In the genomic region with DNA sequence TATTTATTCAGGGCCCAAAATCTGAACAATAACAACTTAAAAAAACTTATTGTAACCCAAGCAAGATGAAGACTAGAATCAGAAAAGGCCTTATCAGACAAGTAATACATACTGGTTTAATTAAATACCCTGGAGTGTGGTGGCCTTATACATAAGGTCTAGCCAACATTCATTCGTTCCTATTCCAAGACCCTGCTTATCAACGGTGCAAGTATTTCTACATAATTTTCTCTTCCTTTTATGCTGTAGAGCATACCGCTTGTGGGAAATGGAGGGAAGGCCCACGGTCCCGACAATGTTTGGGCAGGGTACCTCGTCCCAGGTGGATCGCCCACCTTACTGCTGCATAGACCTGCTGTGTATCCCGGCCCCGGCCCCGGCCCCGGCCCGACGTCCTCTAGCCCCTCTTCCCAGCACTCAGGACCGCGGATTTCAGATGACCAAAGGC, we compare ENCODE assay signal across 8 cellular contexts. TPM values are rescaled to one million over a fixed set of nuclear protein-coding genes. Genes with fewer than 3 reads are reported as not detected.
DNase-seq lines count a peak whose midpoint lies in the region; ATAC-seq and TF ChIP-seq lines count a peak whose summit lies in the region.

No MANE protein-coding gene starts in this region.

- no peak overlapping the region for H2BK5ac ChIP-seq in IMR-90 (ENCODE audit: low read depth, low read length, poor library complexity, severe bottlenecking)

- 0 out of 2 replicates have a peak overlapping the region, but pooled peaks have one; percentile 9 for H3K4ac ChIP-seq in IMR-90 (ENCODE audit: low read depth, low read length)

- H3K9me3 ChIP-seq in AG04450 (ENCODE audit: control insufficient read depth, insufficient read depth, low read length), result no peaks in the 10 kb centered on the region
- H3K9me3 ChIP-seq in IMR-90 (ENCODE audit: control insufficient read depth, insufficient read depth, low read length), result no peaks in the 10 kb centered on the region
- H3K9me3 ChIP-seq in muscle layer of duodenum (ENCODE audit: control insufficient read depth in 1 of 2, low read length in 2 of 2), result no peaks in the 10 kb centered on the region

- H4K8ac ChIP-seq in IMR-90 (ENCODE audit: low read depth in 2 of 2, low read length in 2 of 2), result no peak overlapping the region

- ATAC-seq in IMR-90 (ENCODE audit: low read depth) (no peak), left colon (no peak)

- no peak overlapping the region for H3K27ac ChIP-seq in AG04450 (ENCODE audit: low read depth, low read length)
- H3K27ac ChIP-seq in IMR-90 (ENCODE audit: insufficient read depth, low read length), result peak overlapping the region; percentile 54
- peak overlapping the region; percentile 96 for H3K27ac ChIP-seq in muscle layer of duodenum (ENCODE audit: low read length)

- H2AFZ ChIP-seq in IMR-90 (replicated peaks; ENCODE audit: low read length, poor library complexity), result peak overlapping the region; percentile 97

- no peak overlapping the region for H4K5ac ChIP-seq in IMR-90 (ENCODE audit: low read depth, low read length)

- H4K20me1 ChIP-seq in IMR-90 (ENCODE audit: insufficient read depth, low read length), result peaks cover 48% of the 10 kb centered on the region

- H3K23ac ChIP-seq in IMR-90 (ENCODE audit: low read depth, low read length), result no peak overlapping the region

- no peak overlapping the region for H2BK20ac ChIP-seq in IMR-90 (ENCODE audit: low read depth, low read length)

- peak overlapping the region; percentile 95 for H3K4me2 ChIP-seq in IMR-90 (ENCODE audit: low read depth, low read length)

- DNase-seq in AG04450 (ENCODE audit: low read depth, low spot score) (no peak), IMR-90 (no peak), cardiac fibroblast (ENCODE audit: low read depth in 2 of 2) (peak in 1 of 2 donors; percentile 15), COLO668 (lab: John Stamatoyannopoulos, UW; ENCODE audit: unreplicated experiment) (no peak), medulla oblongata (ENCODE audit: extremely low spot score) (no peak), left colon (no peak)
- DNase-seq in stimulated activated CD8-positive, alpha-beta memory T cell treated with anti-CD3 and anti-CD28 coated beads, Interleukin-4, amount 100 ng/mL, for 48 hours, result no peak

- peak overlapping the region; percentile 95 for H2AK9ac ChIP-seq in IMR-90 (replicated peaks; ENCODE audit: low read depth, low read length, poor library complexity)

- H3K4me3 ChIP-seq in AG04450 (ENCODE audit: low read depth, low read length) (peak overlapping the region; percentile 91), IMR-90 (ENCODE audit: insufficient read depth, low read depth, low read length) (peak overlapping the region; percentile 66), cardiac fibroblast (replicated peaks in 1 of 2; ENCODE audit: low read depth in 2 of 2, low read length in 2 of 2) (peak overlapping the region; percentile 89 to 99), muscle layer of duodenum (ENCODE audit: low read depth in 1 of 2, low read length in 2 of 2) (peak overlapping the region; percentile 88 to 92)

- no peaks in the 10 kb centered on the region for H3K27me3 ChIP-seq in AG04450 (ENCODE audit: control insufficient read depth, insufficient read depth, low read length)
- H3K27me3 ChIP-seq in IMR-90 (ENCODE audit: control insufficient read depth, insufficient read depth, low read length), result no peaks in the 10 kb centered on the region
- H3K27me3 ChIP-seq in muscle layer of duodenum (ENCODE audit: low read depth, low read length), result no peaks in the 10 kb centered on the region

- 0% methylated on average over 1 of the region's 15 CpGs; no CpG with 5 or more reads in 1 of the 2 experiments for WGBS in IMR-90 (ENCODE audit: extremely low coverage in 2 of 2, insufficient read length in 1 of 2), 2 experiments

- TF ChIP-seq CTCF in AG04450 (IDR thresholded peaks at IDR 0.05; ENCODE audit: low read depth, low read length), result no peak
- TF ChIP-seq CTCF in IMR-90 (conservative IDR thresholded peaks at IDR 0.05; ENCODE audit: low read depth, low read length), result no peak
- no peak for TF ChIP-seq CTCF in cardiac fibroblast (IDR thresholded peaks at IDR 0.05; ENCODE audit: low read depth, low read length)

- H3K36me3 ChIP-seq in IMR-90 (ENCODE audit: control insufficient read depth, insufficient read depth, low read length), result peaks cover 17% of the 10 kb centered on the region
- H3K36me3 ChIP-seq in muscle layer of duodenum (ENCODE audit: control insufficient read depth in 1 of 2, insufficient read depth in 2 of 2, low read length in 2 of 2), result peaks cover 22 to 24% of the 10 kb centered on the region in 2 donors

- H3K9me1 ChIP-seq in IMR-90 (ENCODE audit: insufficient read depth, low read length), result peaks cover 13% of the 10 kb centered on the region

- peak overlapping the region; percentile 61 for H3K14ac ChIP-seq in IMR-90 (replicated peaks; ENCODE audit: low read depth, low read length)

- H2BK120ac ChIP-seq in IMR-90 (ENCODE audit: low read depth, low read length), result no peak overlapping the region

- H3K79me1 ChIP-seq in IMR-90 (ENCODE audit: low read depth in 1 of 2, low read length in 2 of 2), result peaks cover 13 to 41% of the 10 kb centered on the region in 2 experiments

- H3K56ac ChIP-seq in IMR-90 (ENCODE audit: extremely low read depth, insufficient read depth, low read length), result no peak overlapping the region

- H3K9ac ChIP-seq in IMR-90 (ENCODE audit: low read depth, low read length), result peak overlapping the region; percentile 72

- dilution Hi-C loops in IMR-90 (cut with HindIII; ENCODE audit: low sequenced_read_pairs, unreplicated experiment), result no loop called here

- BruUV-seq in IMR-90 (replicated peaks; lab: Mats Ljungman, UMichigan), result no TSS peak

- CTCF ChIA-PET in AG04450 (lab: Charles Lee), result interaction anchor here (0.7 to 3.9 kb wide), 2 partner anchors 11 to 246 kb away, joined by 3 to 33 read pairs; no protein-coding TSS in a partner anchor
- CTCF ChIA-PET in IMR-90 (lab: Yijun Ruan, JAX), result no interaction called here

- no peak overlapping the region; the same call in 1 of the 2 replicates for H4K91ac ChIP-seq in IMR-90 (ENCODE audit: insufficient read depth, low read depth, low read length)

- POLR2A ChIA-PET in AG04450 (lab: Yijun Ruan, JAX) (interaction anchor here (0.8 to 1.7 kb wide), 3 partner anchors 8 to 319 kb away, joined by 3 to 7 read pairs (median 6); partner anchors contain the start of gene ZNF397), IMR-90 (lab: Charles Lee; ENCODE audit: unreplicated experiment) (interaction anchor here (0.6 kb wide), 1 partner anchor 388 kb away, joined by 11 read pairs; no protein-coding TSS in a partner anchor)

- in situ Hi-C loops in IMR-90 (cut with MboI; ENCODE audit: low sequenced_read_pairs), result loop anchor here (5.0 kb wide), 1 partner anchor 101 kb away; the partner anchor contains the start of gene ZNF397

- no peak overlapping the region for H3K18ac ChIP-seq in IMR-90 (ENCODE audit: low read depth, low read length)

- no peak for TF ChIP-seq POLR2A in IMR-90 (IDR thresholded peaks at IDR 0.05; ENCODE audit: low read depth, low read length)

- H2AK5ac ChIP-seq in IMR-90 (ENCODE audit: low read depth, low read length), result peak overlapping the region; percentile 71; the same call in 1 of the 2 replicates

- H2BK15ac ChIP-seq in IMR-90 (ENCODE audit: low read depth, low read length), result no peak overlapping the region

- peaks cover 2% of the 10 kb centered on the region; the same call in 1 of the 2 replicates for H3K4me1 ChIP-seq in IMR-90 (ENCODE audit: control insufficient read depth, insufficient read depth, low read length)
- H3K4me1 ChIP-seq in muscle layer of duodenum (ENCODE audit: control insufficient read depth in 1 of 2, insufficient read depth in 2 of 2, low read length in 2 of 2), result peaks cover 5 to 33% of the 10 kb centered on the region in 2 donors

- intact Hi-C loops in IMR-90 (cut with micrococcal nuclease), result no loop called here
- intact Hi-C loops in left colon (cut with DNase I, micrococcal nuclease), result loop anchor here in 1 of 2 donors (5.0 kb wide), 1 partner anchor 336 kb away; no protein-coding TSS in a partner anchor

- no peak for TF ChIP-seq RAD21 in IMR-90 (IDR thresholded peaks at IDR 0.05; ENCODE audit: low read length)

TF ChIP-seq in IMR-90, 13 proteins besides CTCF, POLR2A, EP300 and RAD21 (continues in another document):
- no peak for TF ChIP-seq ELK1 (IDR thresholded peaks at IDR 0.05; ENCODE audit: borderline replicate concordance, low read depth, low read length)
- TF ChIP-seq RCOR1 (IDR thresholded peaks at IDR 0.05; ENCODE audit: insufficient replicate concordance, low read length), result no peak
- no peak for TF ChIP-seq SMC3 (IDR thresholded peaks at IDR 0.05; ENCODE audit: low read depth, low read length)

RNA-seq across cellular contexts. Expression of gene ZNF24, which starts 0.7 kb away (rescaled TPM):
- polyA plus RNA-seq in AG04450 (2011; rRNA removed) (18.4 and 25.7 TPM in 2 replicates), IMR-90 (2012; rRNA removed) (5.6 and 7.6 TPM in 2 replicates)
- 29.0 and 34.7 TPM in 2 replicates for polyA minus RNA-seq in AG04450 (2011; rRNA and poly(A)+ RNA removed)
- total RNA-seq in IMR-90 (2012; rRNA removed) (20.8 and 38.3 TPM in 2 replicates), left colon (10 to 100 TPM; 39.3 to 43.6 TPM)
- polyA plus RNA-seq in IMR-90 (2012; cell fraction: cytosol; rRNA removed), result 0.90 and 1.6 TPM in 2 replicates
- 1.8 and 10.5 TPM in 2 replicates for polyA plus RNA-seq in IMR-90 (2012; cell fraction: nucleus; rRNA removed; ENCODE audit: low replicate concordance)

RNA-seq across cellular contexts. Expression of gene ZNF396, which starts 33.6 kb away (rescaled TPM):
- 0.78 and 1.1 TPM in 2 replicates for polyA plus RNA-seq in AG04450 (2011; rRNA removed)
- polyA minus RNA-seq in AG04450 (2011; rRNA and poly(A)+ RNA removed), result 0.78 and 0.83 TPM in 2 replicates
- total RNA-seq in IMR-90 (2012; rRNA removed), result 0.54 and 0.56 TPM in 2 replicates
- 0.13 and 0.26 TPM in 2 replicates for polyA plus RNA-seq in IMR-90 (2012; rRNA removed)
- 0.14 and 0.31 TPM in 2 replicates for polyA plus RNA-seq in IMR-90 (2012; cell fraction: cytosol; rRNA removed)
- 0.18 and 0.20 TPM in 2 replicates for polyA plus RNA-seq in IMR-90 (2012; cell fraction: nucleus; rRNA removed; ENCODE audit: low replicate concordance)
- 1 to 10 TPM; 3.7 to 4.4 TPM for total RNA-seq in left colon

RNA-seq across cellular contexts. Expression of gene ZSCAN30, which starts 53.5 kb away (rescaled TPM):
- polyA plus RNA-seq in AG04450 (2011; rRNA removed), result 14.4 and 14.5 TPM in 2 replicates
- 14.2 and 19.5 TPM in 2 replicates for polyA minus RNA-seq in AG04450 (2011; rRNA and poly(A)+ RNA removed)
- total RNA-seq in IMR-90 (2012; rRNA removed), result 16.9 and 17.7 TPM in 2 replicates
- polyA plus RNA-seq in IMR-90 (2012; rRNA removed), result 7.0 and 9.9 TPM in 2 replicates
- 2.6 and 2.7 TPM in 2 replicates for polyA plus RNA-seq in IMR-90 (2012; cell fraction: cytosol; rRNA removed)
- polyA plus RNA-seq in IMR-90 (2012; cell fraction: nucleus; rRNA removed; ENCODE audit: low replicate concordance), result 6.6 and 41.0 TPM in 2 replicates
- 10 to 100 TPM; 12.9 to 13.0 TPM for total RNA-seq in left colon
